Comparison of ENCODE assay signal across 8 cellular contexts in the genomic region with DNA sequence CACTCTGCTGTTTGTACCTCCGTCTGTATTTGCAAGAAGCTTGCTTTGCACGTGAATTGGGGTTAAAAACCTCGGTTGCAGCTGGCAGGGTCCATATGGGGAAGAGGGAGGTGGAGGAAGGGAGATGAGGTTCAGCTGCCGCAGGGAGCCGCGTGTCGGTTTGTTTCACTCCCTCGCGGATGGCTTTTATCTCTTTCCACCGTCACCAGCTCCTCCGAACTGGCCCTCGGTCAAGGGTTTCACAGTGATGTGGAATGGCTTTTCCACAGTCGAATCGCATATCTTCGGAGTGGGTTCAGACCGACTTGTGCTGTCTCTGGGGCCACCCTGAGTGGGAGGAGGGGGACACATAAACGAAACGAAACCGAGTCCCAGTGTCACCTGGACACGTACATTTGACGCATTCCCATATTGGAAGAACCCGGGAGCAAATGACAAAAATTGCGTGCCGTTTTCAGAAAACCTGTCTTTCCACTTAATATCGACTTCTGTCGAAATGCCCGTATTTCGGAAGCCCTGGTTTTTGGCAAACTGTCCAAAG. TPM values are rescaled to one million over a fixed set of nuclear protein-coding genes. Genes with fewer than 3 reads are reported as not detected.
A peak's percentile ranks its signal among the peaks of the same experiment; 100 is the strongest.
DNase-seq lines count a peak whose midpoint lies in the region; ATAC-seq and TF ChIP-seq lines count a peak whose summit lies in the region.

No MANE protein-coding gene starts in this region.

- ATAC-seq in GM21529 (IDR thresholded peaks at IDR 0.05; ENCODE audit: unreplicated experiment) (peak; percentile 19), HG02610 (IDR thresholded peaks at IDR 0.05; ENCODE audit: unreplicated experiment) (no peak)

- H3K27me3 ChIP-seq in adrenal gland: no peaks in the 10 kb centered on the region

- peak overlapping the region in 3 of 5 donors; percentile 77 to 93 (median 91) for H3K27ac ChIP-seq in adrenal gland

- DNase-seq in AG10803 (ENCODE audit: low read depth) (peak; percentile 18), OCI-M1 (lab: John Stamatoyannopoulos, UW) (peak; percentile 68), adrenal gland (peak; percentile 30 to 61 (median 48)), hepatic stellate cell (ENCODE audit: low spot score) (peak; percentile 24), retina (peak; percentile 57), cerebellar nuclear complex (lab: John Stamatoyannopoulos, UW) (no peak)

- intact Hi-C loops in adrenal gland (cut with DNase I): no loop called here

- H3K4me1 ChIP-seq in adrenal gland (replicated peaks in 1 of 2): no peaks in the 10 kb centered on the region

- peak in 1 of 2 donors; percentile 0 for TF ChIP-seq POLR2A in adrenal gland (IDR thresholded peaks at IDR 0.05)

- 1 to 45% (median 18%) methylated on average over 17 to 28 of the region's 28 CpGs for WGBS in adrenal gland, 4 donors

- H3K4me3 ChIP-seq in AG10803 (ENCODE audit: low read length): peak overlapping the region; percentile 78
- peak overlapping the region in 3 of 4 donors; percentile 6 to 53 (median 43) for H3K4me3 ChIP-seq in adrenal gland

- H3K36me3 ChIP-seq in adrenal gland (replicated peaks in 1 of 2): peaks cover 0 to 17% of the 10 kb centered on the region in 2 donors

- TF ChIP-seq CTCF in AG10803 (conservative IDR thresholded peaks at IDR 0.05; ENCODE audit: low read length) (no peak), adrenal gland (IDR thresholded peaks at IDR 0.05) (no peak)

- H3K9me3 ChIP-seq in adrenal gland (replicated peaks in 1 of 3): no peaks in the 10 kb centered on the region

RNA-seq across cellular contexts. Expression of gene ZBTB33, which starts 0.9 kb away (rescaled TPM):
- total RNA-seq in adrenal gland: 10 to 100 TPM in 6 of 8 donors, 1 to 10 TPM in 2; 9.8 to 34.8 (median 14.7) TPM
- 10 to 100 TPM in 1 of 3 donors, 1 to 10 TPM in 2; 1.9 to 14.4 (median 2.7) TPM for polyA plus RNA-seq in adrenal gland

RNA-seq across cellular contexts. Expression of gene TMEM255A, which starts 59.7 kb away (rescaled TPM):
- total RNA-seq in adrenal gland: 1 to 10 TPM in 4 of 8 donors, under 1 TPM in 4; 0.09 to 3.1 (median 0.71) TPM
- 1 to 10 TPM in 2 of 3 donors, under 1 TPM in 1; 0.91 to 2.3 (median 1.0) TPM for polyA plus RNA-seq in adrenal gland

Comparison
In these comparisons a context has a peak if more than half of its experiments do, and no peak if none do; other contexts are left out.
1. DNase-seq: peak in AG10803 (single experiment), OCI-M1 (single experiment), adrenal gland (7 of 7), hepatic stellate cell (single experiment) and retina (single experiment); none in cerebellar nuclear complex (0 of 2).